In genomic region chr4:7341486-7342222, GRCh38 we compare ENCODE assay signal across 25 cellular contexts.
DNase-seq lines count a peak whose midpoint lies in the region; ATAC-seq and TF ChIP-seq lines count a peak whose summit lies in the region.
"Had no signal": no experiment of that assay in that cellular context is flagged by ENCODE, and none has a peak within 500 bp of the region (broad histone marks: within the 10 kb centered on the region; RNA-seq: fewer than 3 reads in every experiment).

No MANE protein-coding gene starts in this region.

- no peak overlapping the region for H3K27ac Mint-ChIP-seq in activated CD8-positive, alpha-beta T cell treated with anti-CD3 and anti-CD28 coated beads, Interleukin-2, amount 10 ng/mL, durations not matched to agents 7 days and 5 days
- H3K27ac Mint-ChIP-seq: activated CD4-positive, alpha-beta T cell treated with anti-CD3 and anti-CD28 coated beads for 36 hours; stimulated activated naive CD8-positive, alpha-beta T cell treated with anti-CD3 and anti-CD28 coated beads, Interleukin-15, Interleukin-2, amounts not matched to agents 100 ng/mL and 50 ng/mL, for 24 hours; T-helper 1 cell treated with Interleukin-12 subunit alpha and Interleukin-12 subunit beta and Interleukin-4 antibody, amounts not matched to agents 30 μg/mL and 1 μg/mL, for 36 hours had no signal

- H3K4me3 Mint-ChIP-seq in activated CD8-positive, alpha-beta T cell treated with anti-CD3 and anti-CD28 coated beads, Interleukin-2, amount 10 ng/mL, durations not matched to agents 7 days and 5 days: no peak overlapping the region
- H3K4me3 Mint-ChIP-seq: activated CD4-positive, alpha-beta T cell treated with anti-CD3 and anti-CD28 coated beads for 36 hours; neural crest cell; stimulated activated naive CD8-positive, alpha-beta T cell treated with anti-CD3 and anti-CD28 coated beads, Interleukin-15, Interleukin-2, amounts not matched to agents 100 ng/mL and 50 ng/mL, for 24 hours; T-helper 1 cell treated with Interleukin-12 subunit alpha and Interleukin-12 subunit beta and Interleukin-4 antibody, amounts not matched to agents 30 μg/mL and 1 μg/mL, for 36 hours had no signal

- ATAC-seq in GM19351 (IDR thresholded peaks at IDR 0.05; ENCODE audit: unreplicated experiment): no peak
- ATAC-seq in activated CD8-positive, alpha-beta T cell treated with anti-CD3 and anti-CD28 coated beads, Interleukin-2, amount 10 ng/mL, durations not matched to agents 7 days and 5 days: no peak
- ATAC-seq: activated CD4-positive, alpha-beta T cell treated with anti-CD3 and anti-CD28 coated beads for 36 hours; HCT116; sciatic nerve had no signal

- no peak for TF ChIP-seq POLR2A in suprapubic skin (IDR thresholded peaks at IDR 0.05)

- H3K36me3 Mint-ChIP-seq in activated CD8-positive, alpha-beta T cell treated with anti-CD3 and anti-CD28 coated beads, Interleukin-2, amount 10 ng/mL, durations not matched to agents 7 days and 5 days (ENCODE audit: low read depth): no peaks in the 10 kb centered on the region

- TF ChIP-seq CTCF in left ventricle myocardium inferior (IDR thresholded peaks at IDR 0.05; ENCODE audit: borderline replicate concordance) (no peak), astrocyte of the cerebellum (IDR thresholded peaks at IDR 0.05; ENCODE audit: low read depth, low read length, missing control alignments) (no peak), suprapubic skin (IDR thresholded peaks at IDR 0.05) (no peak)

- H3K9me3 ChIP-seq in left ventricle myocardium inferior (replicated peaks) (peaks cover 14% of the 10 kb centered on the region), suprapubic skin (no peaks in the 10 kb centered on the region)
- H3K9me3 ChIP-seq: BE2C had no signal

- DNase-seq in left ventricle myocardium inferior: peak; percentile 6
- no peak for DNase-seq in cardiac septum (ENCODE audit: low spot score)
- peak; percentile 81 for DNase-seq in astrocyte of the cerebellum (ENCODE audit: low read depth)
- DNase-seq in kidney tubule cell (ENCODE audit: low spot score): peak; percentile 74
- DNase-seq in suprapubic skin (ENCODE audit: low spot score in 2 of 2): no peak
- DNase-seq in G401 (ENCODE audit: low spot score): no peak
- no peak for DNase-seq in activated CD8-positive, alpha-beta T cell treated with anti-CD3 and anti-CD28 coated beads, Interleukin-2, amount 10 ng/mL, durations not matched to agents 7 days and 5 days
- DNase-seq: activated CD4-positive, alpha-beta T cell treated with anti-CD3 and anti-CD28 coated beads for 36 hours; activated naive CD4-positive, alpha-beta T cell treated with Interleukin-2 at 50 U/mL for 16 hours; activated T-cell treated with anti-CD3 and anti-CD28 coated beads, Interleukin-2, amount 50 U/mL, for 48 hours; BE2C; central memory CD4-positive, alpha-beta T cell; dermis blood vessel endothelial cell; Kasumi-1; NCI-H1048; NCI-H187; NCI-H526 treated with DMSO at 0.1 percent for 48 hours had no signal

- H3K4me1 Mint-ChIP-seq in activated CD8-positive, alpha-beta T cell treated with anti-CD3 and anti-CD28 coated beads, Interleukin-2, amount 10 ng/mL, durations not matched to agents 7 days and 5 days (ENCODE audit: low read depth): no peaks in the 10 kb centered on the region
- H3K4me1 Mint-ChIP-seq: activated CD4-positive, alpha-beta T cell treated with anti-CD3 and anti-CD28 coated beads for 36 hours; neural crest cell had no signal

- POLR2A ChIA-PET in activated CD8-positive, alpha-beta T cell treated with anti-CD3 and anti-CD28 coated beads, Interleukin-2, amount 10 ng/mL, durations not matched to agents 7 days and 5 days (lab: Charles Lee): no interaction called here

- H3K36me3 ChIP-seq in left ventricle myocardium inferior: no peaks in the 10 kb centered on the region
- no peaks in the 10 kb centered on the region for H3K36me3 ChIP-seq in suprapubic skin
- H3K36me3 ChIP-seq: BE2C, tibial nerve had no signal

- CTCF ChIA-PET in activated CD8-positive, alpha-beta T cell treated with anti-CD3 and anti-CD28 coated beads, Interleukin-2, amount 10 ng/mL, durations not matched to agents 7 days and 5 days (lab: Charles Lee): no interaction called here

- H3K4me3 ChIP-seq in left ventricle myocardium inferior (no peak overlapping the region), astrocyte of the cerebellum (ENCODE audit: low read depth, low read length) (no peak overlapping the region), suprapubic skin (no peak overlapping the region)
- H3K4me3 ChIP-seq: lung, tibial nerve had no signal

- whole genome bisulfite sequencing in suprapubic skin: 96% methylated on average over 6 of the region's 6 CpGs

- H3K27me3 ChIP-seq in left ventricle myocardium inferior (ENCODE audit: low read depth): no peaks in the 10 kb centered on the region
- no peaks in the 10 kb centered on the region for H3K27me3 ChIP-seq in suprapubic skin
- H3K27me3 ChIP-seq: BE2C, tibial nerve had no signal

- no peak for TF ChIP-seq EP300 in suprapubic skin (IDR thresholded peaks at IDR 0.05)

- in situ Hi-C loops in astrocyte of the cerebellum (cut with HindIII; ENCODE audit: low sequenced_read_pairs) (no loop called here), G401 (cut with HindIII; ENCODE audit: low sequenced_read_pairs) (no loop called here)

- H3K4me1 ChIP-seq in left ventricle myocardium inferior (no peaks in the 10 kb centered on the region), suprapubic skin (no peaks in the 10 kb centered on the region)
- H3K4me1 ChIP-seq: BE2C had no signal

- no peak overlapping the region for H3K27ac ChIP-seq in left ventricle myocardium inferior (replicated peaks)
- H3K27ac ChIP-seq in suprapubic skin: no peak overlapping the region

- peaks cover 6% of the 10 kb centered on the region for H3K9me3 Mint-ChIP-seq in activated CD8-positive, alpha-beta T cell treated with anti-CD3 and anti-CD28 coated beads, Interleukin-2, amount 10 ng/mL, durations not matched to agents 7 days and 5 days (ENCODE audit: insufficient read depth)

- H3K27me3 Mint-ChIP-seq in activated CD8-positive, alpha-beta T cell treated with anti-CD3 and anti-CD28 coated beads, Interleukin-2, amount 10 ng/mL, durations not matched to agents 7 days and 5 days (ENCODE audit: low read depth): peaks cover 3% of the 10 kb centered on the region
- H3K27me3 Mint-ChIP-seq: activated CD4-positive, alpha-beta T cell treated with anti-CD3 and anti-CD28 coated beads for 36 hours; stimulated activated naive CD8-positive, alpha-beta T cell treated with anti-CD3 and anti-CD28 coated beads, Interleukin-15, Interleukin-2, amounts not matched to agents 100 ng/mL and 50 ng/mL, for 24 hours had no signal

- intact Hi-C loops in left ventricle myocardium inferior (cut with micrococcal nuclease) (no loop called here), cardiac septum (cut with DNase I) (no loop called here)

Comparison
In these comparisons a context has a peak if more than half of its experiments do, and no peak if none do; other contexts are left out.
1. DNase-seq: peak in left ventricle myocardium inferior (single experiment), astrocyte of the cerebellum (single experiment) and kidney tubule cell (single experiment); none in cardiac septum (single experiment), suprapubic skin (0 of 2), G401 (single experiment) and activated CD8-positive, alpha-beta T cell treated with anti-CD3 and anti-CD28 coated beads, Interleukin-2, amount 10 ng/mL, durations not matched to agents 7 days and 5 days (single experiment).